Comparison of ENCODE assay signal across 26 cellular contexts in genomic region chr14:99251721-99252120, GRCh38. TPM values are rescaled to one million over a fixed set of nuclear protein-coding genes. Genes with fewer than 3 reads are reported as not detected.
DNase-seq lines count a peak whose midpoint lies in the region; ATAC-seq and TF ChIP-seq lines count a peak whose summit lies in the region.
"Had no signal": no experiment of that assay in that cellular context is flagged by ENCODE, and none has a peak within 500 bp of the region (broad histone marks: within the 10 kb centered on the region; RNA-seq: fewer than 3 reads in every experiment).

No MANE protein-coding gene starts in this region.

- H3K36me3 ChIP-seq in HEK293 (ENCODE audit: control insufficient read depth in 2 of 2, insufficient read depth in 1 of 2, low read length in 2 of 2), result peaks cover 0 to 5% of the 10 kb centered on the region in 2 experiments; a peak in 1 of 3 replicates
- H3K36me3 ChIP-seq: ascending aorta, HAP-1, heart right ventricle, MG63, ovary, SJCRH30, upper lobe of right lung had no signal

- H3K4me1 Mint-ChIP-seq in neural crest cell, result peaks cover 22% of the 10 kb centered on the region
- H3K4me1 Mint-ChIP-seq: CD14-positive monocyte had no signal

- TF ChIP-seq CTCF in HEK293 (tag by site-specific recombination; IDR thresholded peaks at IDR 0.05) (no peak), neural crest cell (conservative IDR thresholded peaks at IDR 0.05) (no peak), GM20000 (IDR thresholded peaks at IDR 0.05; ENCODE audit: extremely low read depth, missing control alignments) (no peak)

- no peak overlapping the region for H3K4me3 Mint-ChIP-seq in neural crest cell
- H3K4me3 Mint-ChIP-seq: CD14-positive monocyte had no signal

- POLR2A ChIA-PET in HEK293 (lab: Yijun Ruan, JAX), result no interaction called here

- no peak overlapping the region for H3K27ac ChIP-seq in HEK293 (ENCODE audit: extremely low read depth, low read depth, low read length)
- H3K27ac ChIP-seq: ascending aorta, ovary, SJCRH30, upper lobe of right lung, VCaP had no signal

- peaks cover 69% of the 10 kb centered on the region for H3K27me3 Mint-ChIP-seq in neural crest cell (ENCODE audit: low read depth)

- no peaks in the 10 kb centered on the region for H3K9me3 ChIP-seq in HEK293 (ENCODE audit: control insufficient read depth, insufficient read depth, low read depth, low read length)
- H3K9me3 ChIP-seq: ascending aorta, HAP-1, heart right ventricle, MG63, ovary, SJCRH30, upper lobe of right lung had no signal

- peaks cover 34 to 70% of the 10 kb centered on the region in 2 donors for H3K36me3 Mint-ChIP-seq in activated naive CD4-positive, alpha-beta T cell treated with anti-CD3 and anti-CD28 coated beads, Interleukin-2, amount 50 U/mL, for 72 hours
- H3K36me3 Mint-ChIP-seq in neural crest cell (ENCODE audit: low read depth), result no peaks in the 10 kb centered on the region
- H3K36me3 Mint-ChIP-seq: CD14-positive monocyte had no signal

- no peaks in the 10 kb centered on the region for H3K9me3 Mint-ChIP-seq in activated naive CD4-positive, alpha-beta T cell treated with anti-CD3 and anti-CD28 coated beads, Interleukin-2, amount 50 U/mL, for 72 hours
- no peaks in the 10 kb centered on the region for H3K9me3 Mint-ChIP-seq in neural crest cell

- CTCF ChIA-PET in HEK293 (lab: Yijun Ruan, JAX), result no interaction called here

- peak; percentile 58 for DNase-seq in activated effector memory CD4-positive, alpha-beta T cell treated with anti-CD3 and anti-CD28 coated beads, Interleukin-2, amount 50 U/mL, for 16 hours
- DNase-seq in activated effector memory CD4-positive, alpha-beta T cell treated with Interleukin-2 at 50 U/mL for 16 hours, result no peak
- no peak for DNase-seq in activated naive CD4-positive, alpha-beta T cell treated with anti-CD3 and anti-CD28 coated beads, Interleukin-2, amount 50 U/mL, for 72 hours (ENCODE audit: low spot score in 2 of 2)
- DNase-seq in neural crest cell (ENCODE audit: low read depth, low spot score) (no peak), GM20000 (ENCODE audit: low spot score) (no peak), NCI-H187 treated with DMSO at 0.1 percent for 48 hours (lab: John Stamatoyannopoulos, UW) (no peak), NCI-H2081 treated with DMSO at 0.1 percent for 48 hours (lab: John Stamatoyannopoulos, UW) (no peak)
- DNase-seq: central memory CD4-positive, alpha-beta T cell; GDM1; heart right ventricle; mesenchymal stem cell; MG63; NCI-H1436; NCI-H2171 treated with DMSO at 0.1 percent for 48 hours; NCI-H524 treated with DMSO at 0.1 percent for 48 hours; ovary; right cardiac atrium; SJCRH30; stimulated activated CD4-positive, alpha-beta T cell treated with anti-CD3 and anti-CD28 coated beads, Interleukin-12 subunit alpha, Interleukin-12 subunit beta, amount 100 ng/mL, for 4 hours; upper lobe of right lung had no signal

- ATAC-seq in activated naive CD4-positive, alpha-beta T cell treated with anti-CD3 and anti-CD28 coated beads, Interleukin-2, amount 50 U/mL, for 72 hours, result no peak
- ATAC-seq: heart right ventricle, Panc1, right cardiac atrium, upper lobe of right lung had no signal

- H3K27ac Mint-ChIP-seq in activated naive CD4-positive, alpha-beta T cell treated with anti-CD3 and anti-CD28 coated beads, Interleukin-2, amount 50 U/mL, for 72 hours, result peak overlapping the region; percentile 86 to 93
- H3K27ac Mint-ChIP-seq in neural crest cell (ENCODE audit: unreplicated experiment), result peak overlapping the region; percentile 27
- H3K27ac Mint-ChIP-seq: CD14-positive monocyte had no signal

- no peak overlapping the region for H3K4me3 ChIP-seq in HEK293 (ENCODE audit: low read depth, low read length)
- H3K4me3 ChIP-seq: ascending aorta, HAP-1, heart right ventricle, MG63, ovary, SJCRH30, upper lobe of right lung had no signal

- H3K4me1 ChIP-seq in HEK293 (ENCODE audit: control insufficient read depth, insufficient read depth, low read length), result peaks cover 57% of the 10 kb centered on the region
- H3K4me1 ChIP-seq: ascending aorta, upper lobe of right lung had no signal

TF ChIP-seq in HEK293, 187 proteins besides CTCF, POLR2A, EP300 and RAD21:
- TF ChIP-seq KLF7 (tag by site-specific recombination; IDR thresholded peaks at IDR 0.05; ENCODE audit: borderline replicate concordance), result no peak
- TF ChIP-seq, protein P1, sequence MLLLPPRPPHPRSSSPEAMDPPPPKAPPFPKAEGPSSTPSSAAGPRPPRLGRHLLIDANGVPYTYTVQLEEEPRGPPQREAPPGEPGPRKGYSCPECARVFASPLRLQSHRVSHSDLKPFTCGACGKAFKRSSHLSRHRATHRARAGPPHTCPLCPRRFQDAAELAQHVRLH (tag by site-specific recombination; IDR thresholded peaks at IDR 0.05), result peak; percentile 75; the same call in 1 of the 2 replicates
- TF ChIP-seq ZNF768 (tag by site-specific recombination; IDR thresholded peaks at IDR 0.05), result peak; percentile 97
TF ChIP-seq in HEK293: peak in this region for 2.

RNA-seq across cellular contexts. Expression of gene BCL11B, which starts 20.3 kb away (rescaled TPM):
- 10 to 100 TPM; 57.8 to 65.7 TPM for total RNA-seq in activated naive CD4-positive, alpha-beta T cell treated with anti-CD3 and anti-CD28 coated beads, Interleukin-2, amount 50 U/mL, for 72 hours
- 0.28 and 0.32 TPM in 2 replicates for total RNA-seq in neural crest cell

Comparison
In these comparisons a context has a peak if more than half of its experiments do, and no peak if none do; other contexts are left out.
1. RNA of gene BCL11B, which starts 20.3 kb away (total RNA-seq): 57.8 to 65.7 TPM in activated naive CD4-positive, alpha-beta T cell treated with anti-CD3 and anti-CD28 coated beads, Interleukin-2, amount 50 U/mL, for 72 hours; 0.28 to 0.32 TPM in neural crest cell; every median in the first group is over 10 times any median in the second.